19 cellular contexts compared by ENCODE assay signal in the genomic region with DNA sequence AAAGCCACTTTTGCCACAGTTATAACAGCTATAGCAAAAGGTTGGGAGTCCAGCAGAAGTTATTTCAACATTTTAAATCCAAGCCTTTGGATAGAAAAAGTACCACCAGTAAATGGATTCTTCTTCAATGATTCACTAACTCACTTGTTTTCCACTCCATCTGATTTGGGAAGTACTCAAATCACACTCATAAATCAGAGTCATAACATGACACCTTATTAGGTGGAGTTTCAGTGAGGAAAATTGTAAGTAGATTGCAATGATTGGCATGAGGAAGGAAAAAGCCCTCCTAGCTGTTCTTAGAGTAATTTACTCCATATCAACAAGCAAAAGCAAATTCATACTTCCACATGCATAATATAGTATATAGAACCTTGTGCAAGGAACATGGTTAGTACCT.
DNase-seq lines count a peak whose midpoint lies in the region; ATAC-seq, FAIRE-seq and TF ChIP-seq lines count a peak whose summit lies in the region.
"Had no signal": no experiment of that assay in that cellular context is flagged by ENCODE, and none has a peak within 500 bp of the region (broad histone marks: within the 10 kb centered on the region; RNA-seq: fewer than 3 reads in every experiment).

No MANE protein-coding gene starts in this region.

- H4K20me1 ChIP-seq in astrocyte (ENCODE audit: insufficient read depth, low read length) = no peaks in the 10 kb centered on the region
- no peaks in the 10 kb centered on the region for H4K20me1 ChIP-seq in osteoblast (ENCODE audit: insufficient read depth, low read length)
- H4K20me1 ChIP-seq: BLaER1 treated with 17β-estradiol and CSF1 and Interleukin-3, amounts not matched to agents 10 nM and 100 nM had no signal

- ATAC-seq in foreskin keratinocyte = peak; percentile 88

- H3K4me3 ChIP-seq in astrocyte (ENCODE audit: insufficient read depth, low read depth, low read length) = no peak overlapping the region
- no peak overlapping the region for H3K4me3 ChIP-seq in osteoblast (ENCODE audit: insufficient read depth, low read length)
- no peak overlapping the region for H3K4me3 ChIP-seq in SJCRH30
- H3K4me3 ChIP-seq in tibial nerve = no peak overlapping the region
- H3K4me3 ChIP-seq: BLaER1 treated with 17β-estradiol and CSF1 and Interleukin-3, amounts not matched to agents 10 nM and 100 nM had no signal

- H3K27ac Mint-ChIP-seq in astrocyte (ENCODE audit: unreplicated experiment) = no peak overlapping the region
- H3K27ac Mint-ChIP-seq: CD8-positive, alpha-beta memory T cell had no signal

- H3K4me1 ChIP-seq in astrocyte (ENCODE audit: insufficient read depth, low read length) = no peaks in the 10 kb centered on the region
- peaks cover 23% of the 10 kb centered on the region for H3K4me1 ChIP-seq in foreskin keratinocyte
- no peaks in the 10 kb centered on the region for H3K4me1 ChIP-seq in osteoblast (ENCODE audit: insufficient read depth, low read length)
- H3K4me1 ChIP-seq in SJCRH30 = no peaks in the 10 kb centered on the region
- H3K4me1 ChIP-seq in tibial nerve = no peaks in the 10 kb centered on the region
- H3K4me1 ChIP-seq: BLaER1 treated with 17β-estradiol and CSF1 and Interleukin-3, amounts not matched to agents 10 nM and 100 nM had no signal

- H3K27me3 Mint-ChIP-seq in astrocyte (ENCODE audit: low read depth, unreplicated experiment) = no peaks in the 10 kb centered on the region

- no peak overlapping the region for H3K27ac ChIP-seq in astrocyte (ENCODE audit: low read depth, low read length)
- peak overlapping the region; percentile 9 for H3K27ac ChIP-seq in foreskin keratinocyte
- H3K27ac ChIP-seq in osteoblast (ENCODE audit: low read depth, low read length) = no peak overlapping the region
- no peak overlapping the region for H3K27ac ChIP-seq in SJCRH30
- no peak overlapping the region for H3K27ac ChIP-seq in tibial nerve
- H3K27ac ChIP-seq: BLaER1 treated with 17β-estradiol and CSF1 and Interleukin-3, amounts not matched to agents 10 nM and 100 nM had no signal

- FAIRE-seq in astrocyte (lab: Jason Lieb, UNC) = no peak
- FAIRE-seq: GM12891, GM18507, H1 had no signal

- no peak overlapping the region for H3K4me2 ChIP-seq in astrocyte (ENCODE audit: low read length)
- H3K4me2 ChIP-seq in osteoblast (ENCODE audit: insufficient read depth, low read length) = no peak overlapping the region
- H3K4me2 ChIP-seq: BLaER1 treated with 17β-estradiol and CSF1 and Interleukin-3, amounts not matched to agents 10 nM and 100 nM had no signal

- DNase-seq in NCI-H226 (peak; percentile 73), astrocyte (ENCODE audit: low read depth) (peak; percentile 22), foreskin keratinocyte (peak; percentile 46 to 86), renal cortical epithelial cell (ENCODE audit: low read depth) (peak; percentile 71), osteoblast (ENCODE audit: insufficient read length, low spot score, missing footprints) (no peak), OCI-M2 (lab: John Stamatoyannopoulos, UW; ENCODE audit: unreplicated experiment) (no peak), SJCRH30 (no peak), tibial nerve (ENCODE audit: low spot score in 2 of 2) (no peak)
- DNase-seq: CD8-positive, alpha-beta memory T cell; KBM-7; MV-4-11; NCI-H1694 treated with DMSO at 0.1 percent for 48 hours; NCI-H2107; NCI-H510A treated with DMSO at 0.1 percent for 48 hours; NCI-H774 had no signal

- H3K79me2 ChIP-seq in astrocyte (ENCODE audit: insufficient read depth, low read length) (no peaks in the 10 kb centered on the region), osteoblast (ENCODE audit: insufficient read depth, low read length) (no peaks in the 10 kb centered on the region)

- H3K27me3 ChIP-seq in astrocyte (ENCODE audit: insufficient read depth, low read length) (no peaks in the 10 kb centered on the region), foreskin keratinocyte (no peaks in the 10 kb centered on the region), osteoblast (ENCODE audit: insufficient read depth, low read length) (no peaks in the 10 kb centered on the region), SJCRH30 (no peaks in the 10 kb centered on the region), tibial nerve (no peaks in the 10 kb centered on the region)
- H3K27me3 ChIP-seq: BLaER1 treated with 17β-estradiol and CSF1 and Interleukin-3, amounts not matched to agents 10 nM and 100 nM had no signal

- no peaks in the 10 kb centered on the region for H3K9me3 Mint-ChIP-seq in astrocyte (ENCODE audit: unreplicated experiment)
- H3K9me3 Mint-ChIP-seq: CD8-positive, alpha-beta memory T cell had no signal

- no peak for TF ChIP-seq EP300 in tibial nerve (IDR thresholded peaks at IDR 0.05)

- no peak for TF ChIP-seq POLR2A in tibial nerve (IDR thresholded peaks at IDR 0.05)

- H3K9me3 ChIP-seq in astrocyte (ENCODE audit: insufficient read depth, low read depth, low read length) (no peaks in the 10 kb centered on the region), osteoblast (ENCODE audit: low read depth, low read length) (no peaks in the 10 kb centered on the region), SJCRH30 (replicated peaks) (no peaks in the 10 kb centered on the region), tibial nerve (no peaks in the 10 kb centered on the region)
- H3K9me3 ChIP-seq: BLaER1 treated with 17β-estradiol and CSF1 and Interleukin-3, amounts not matched to agents 10 nM and 100 nM had no signal

- H2AFZ ChIP-seq in astrocyte (ENCODE audit: low read depth, low read length) = no peak overlapping the region
- no peak overlapping the region for H2AFZ ChIP-seq in osteoblast (ENCODE audit: low read length)

- no peaks in the 10 kb centered on the region for H3K36me3 Mint-ChIP-seq in astrocyte (ENCODE audit: low read depth, unreplicated experiment)
- H3K36me3 Mint-ChIP-seq: CD8-positive, alpha-beta memory T cell had no signal

- H3K36me3 ChIP-seq in astrocyte (ENCODE audit: insufficient read depth, low read length) (no peaks in the 10 kb centered on the region), osteoblast (ENCODE audit: insufficient read depth, low read length) (no peaks in the 10 kb centered on the region), SJCRH30 (no peaks in the 10 kb centered on the region), tibial nerve (no peaks in the 10 kb centered on the region)
- H3K36me3 ChIP-seq: BLaER1 treated with 17β-estradiol and CSF1 and Interleukin-3, amounts not matched to agents 10 nM and 100 nM had no signal

- H3K4me1 Mint-ChIP-seq in astrocyte (ENCODE audit: low read depth, unreplicated experiment) = no peaks in the 10 kb centered on the region
- H3K4me1 Mint-ChIP-seq: CD8-positive, alpha-beta memory T cell had no signal

- H3K4me3 Mint-ChIP-seq in astrocyte (ENCODE audit: unreplicated experiment) = no peak overlapping the region
- H3K4me3 Mint-ChIP-seq: CD8-positive, alpha-beta memory T cell had no signal

- TF ChIP-seq CTCF in astrocyte (IDR thresholded peaks at IDR 0.05; ENCODE audit: insufficient read depth, low read depth, low read length) (no peak), foreskin keratinocyte (conservative IDR thresholded peaks at IDR 0.05) (no peak), osteoblast (IDR thresholded peaks at IDR 0.05; ENCODE audit: extremely low read depth, low read depth, low read length) (no peak), tibial nerve (IDR thresholded peaks at IDR 0.05) (no peak)

- H3K9ac ChIP-seq in astrocyte (ENCODE audit: low read length) = no peak overlapping the region
- H3K9ac ChIP-seq: BLaER1 treated with 17β-estradiol and CSF1 and Interleukin-3, amounts not matched to agents 10 nM and 100 nM had no signal

Comparison
In these comparisons a context has a peak if more than half of its experiments do, and no peak if none do; other contexts are left out.
1. DNase-seq: peak in NCI-H226 (single experiment), astrocyte (single experiment), foreskin keratinocyte (2 of 2) and renal cortical epithelial cell (single experiment); none in osteoblast (single experiment), OCI-M2 (single experiment), SJCRH30 (0 of 2) and tibial nerve (0 of 2).